ENCODE assay signal across 2 cellular contexts in the genomic region with DNA sequence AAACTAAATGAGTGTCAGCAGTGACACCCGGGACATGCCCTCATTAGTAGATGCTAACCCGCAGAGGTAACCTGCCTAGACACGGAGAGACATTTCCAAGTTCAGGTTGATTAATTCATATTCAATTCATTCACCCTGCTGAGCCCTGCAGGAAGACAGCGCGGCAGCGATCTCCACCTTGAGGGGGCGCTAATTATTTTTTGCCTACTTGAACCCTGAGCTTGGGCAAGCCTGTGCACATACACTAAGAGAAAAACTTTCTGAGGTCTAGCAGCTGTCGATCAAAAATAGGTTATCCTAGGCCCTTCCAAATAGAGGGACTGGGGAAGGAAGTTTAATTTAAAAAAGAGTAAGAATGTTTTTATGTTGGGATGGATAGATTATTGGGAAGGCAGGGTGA.
TF ChIP-seq lines count a peak whose summit lies in the region.

No MANE protein-coding gene starts in this region.

TF ChIP-seq in liver, 16 proteins besides CTCF, POLR2A, EP300 and RAD21 (continued from another document):
- TF ChIP-seq JUND (IDR thresholded peaks at IDR 0.05), result no peak
- no peak for TF ChIP-seq RXRA (IDR thresholded peaks at IDR 0.05)
- TF ChIP-seq, protein P1, sequence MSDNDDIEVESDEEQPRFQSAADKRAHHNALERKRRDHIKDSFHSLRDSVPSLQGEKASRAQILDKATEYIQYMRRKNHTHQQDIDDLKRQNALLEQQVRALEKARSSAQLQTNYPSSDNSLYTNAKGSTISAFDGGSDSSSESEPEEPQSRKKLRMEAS (IDR thresholded peaks at IDR 0.05), result no peak
- no peak for TF ChIP-seq FOXA2 (IDR thresholded peaks at IDR 0.05)
- no peak for TF ChIP-seq FOXA1 (IDR thresholded peaks at IDR 0.05)
- no peak for TF ChIP-seq HNF4G (IDR thresholded peaks at IDR 0.05)
- no peak for TF ChIP-seq TAF1 (conservative IDR thresholded peaks at IDR 0.05)

TF ChIP-seq in HepG2, 621 proteins besides CTCF, POLR2A, EP300 and RAD21 (continued from another document):
- TF ChIP-seq, protein P2, sequence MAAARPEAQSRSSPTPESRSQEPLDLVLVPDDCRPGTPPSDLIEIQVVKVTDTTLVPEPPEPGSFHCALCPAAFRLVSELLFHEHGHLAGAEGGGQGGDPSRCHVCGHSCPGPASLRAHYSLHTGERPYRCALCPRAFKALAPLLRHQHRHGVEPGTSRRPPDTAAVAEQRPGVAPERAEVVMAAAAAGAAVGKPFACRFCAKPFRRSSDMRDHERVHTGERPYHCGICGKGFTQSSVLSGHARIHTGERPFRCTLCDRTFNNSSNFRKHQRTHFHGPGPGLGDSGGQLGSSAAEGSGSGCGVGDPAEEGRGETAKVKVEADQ (CRISPR knock-in tag; IDR thresholded peaks at IDR 0.05; ENCODE audit: borderline replicate concordance), result no peak
- TF ChIP-seq SAP130 (CRISPR knock-in tag; IDR thresholded peaks at IDR 0.05; ENCODE audit: low read depth) (no peak), MYC (CRISPR knock-in tag; IDR thresholded peaks at IDR 0.05; ENCODE audit: borderline replicate concordance) (no peak), MEIS2 (CRISPR knock-in tag; IDR thresholded peaks at IDR 0.05) (no peak), CREM (IDR thresholded peaks at IDR 0.05) (no peak), CREM (CRISPR knock-in tag; IDR thresholded peaks at IDR 0.05) (no peak), ZNF878 (CRISPR knock-in tag; IDR thresholded peaks at IDR 0.05) (no peak), NFE2L1 (CRISPR knock-in tag; IDR thresholded peaks at IDR 0.05; ENCODE audit: borderline replicate concordance) (no peak), TBL1XR1 (IDR thresholded peaks at IDR 0.05; ENCODE audit: borderline replicate concordance, low read length, partially characterized antibody) (no peak), REPIN1 (CRISPR knock-in tag; IDR thresholded peaks at IDR 0.05; ENCODE audit: borderline replicate concordance, low read depth) (no peak)
- TF ChIP-seq, protein P3, sequence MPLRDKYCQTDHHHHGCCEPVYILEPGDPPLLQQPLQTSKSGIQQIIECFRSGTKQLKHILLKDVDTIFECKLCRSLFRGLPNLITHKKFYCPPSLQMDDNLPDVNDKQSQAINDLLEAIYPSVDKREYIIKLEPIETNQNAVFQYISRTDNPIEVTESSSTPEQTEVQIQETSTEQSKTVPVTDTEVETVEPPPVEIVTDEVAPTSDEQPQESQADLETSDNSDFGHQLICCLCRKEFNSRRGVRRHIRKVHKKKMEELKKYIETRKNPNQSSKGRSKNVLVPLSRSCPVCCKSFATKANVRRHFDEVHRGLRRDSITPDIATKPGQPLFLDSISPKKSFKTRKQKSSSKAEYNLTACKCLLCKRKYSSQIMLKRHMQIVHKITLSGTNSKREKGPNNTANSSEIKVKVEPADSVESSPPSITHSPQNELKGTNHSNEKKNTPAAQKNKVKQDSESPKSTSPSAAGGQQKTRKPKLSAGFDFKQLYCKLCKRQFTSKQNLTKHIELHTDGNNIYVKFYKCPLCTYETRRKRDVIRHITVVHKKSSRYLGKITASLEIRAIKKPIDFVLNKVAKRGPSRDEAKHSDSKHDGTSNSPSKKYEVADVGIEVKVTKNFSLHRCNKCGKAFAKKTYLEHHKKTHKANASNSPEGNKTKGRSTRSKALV (CRISPR knock-in tag; IDR thresholded peaks at IDR 0.05), result no peak
